ENCODE assay signal across 19 cellular contexts in the genomic region with DNA sequence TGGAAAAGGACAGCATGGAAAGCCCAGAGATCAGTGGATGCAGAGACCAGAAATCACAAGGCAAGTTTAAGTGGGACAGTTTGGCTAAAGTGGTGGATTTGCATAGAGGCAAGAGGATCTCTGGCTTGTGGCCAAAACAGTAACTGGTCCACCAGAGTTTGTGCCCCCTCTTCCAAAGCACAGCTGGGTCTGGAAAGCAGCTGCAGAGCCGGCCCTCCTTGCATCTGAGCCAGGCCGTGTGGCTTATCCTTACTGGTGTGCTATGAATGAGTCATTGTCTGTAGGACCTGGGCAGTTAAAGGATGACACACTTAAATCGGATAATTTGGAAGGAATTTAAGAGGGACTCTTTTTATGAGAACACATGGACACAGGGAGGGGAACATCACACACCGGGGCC.
DNase-seq lines count a peak whose midpoint lies in the region; ATAC-seq and TF ChIP-seq lines count a peak whose summit lies in the region.
"Had no signal": no experiment of that assay in that cellular context is flagged by ENCODE, and none has a peak within 500 bp of the region (broad histone marks: within the 10 kb centered on the region; RNA-seq: fewer than 3 reads in every experiment).

No MANE protein-coding gene starts in this region.

- peaks cover 22% of the 10 kb centered on the region for H3K27me3 ChIP-seq in BE2C
- H3K27me3 ChIP-seq in SJCRH30 = no peaks in the 10 kb centered on the region; the same call in 1 of the 2 replicates
- H3K27me3 ChIP-seq in MM.1S (replicated peaks; ENCODE audit: insufficient read depth, low read length) = no peaks in the 10 kb centered on the region
- H3K27me3 ChIP-seq: esophagus muscularis mucosa, tibial artery had no signal

- no peaks in the 10 kb centered on the region for H3F3A ChIP-seq in MM.1S (ENCODE audit: insufficient read depth, low read length)

- H3K4me1 ChIP-seq in BE2C (no peaks in the 10 kb centered on the region), SJCRH30 (peaks cover 10% of the 10 kb centered on the region; the same call in 1 of the 2 replicates), MM.1S (ENCODE audit: low read length) (peaks cover 15% of the 10 kb centered on the region)
- H3K4me1 ChIP-seq: tibial artery had no signal

- H3K79me2 ChIP-seq in MM.1S (ENCODE audit: low read length) = no peaks in the 10 kb centered on the region

- no peak overlapping the region for H3K9ac ChIP-seq in MM.1S (ENCODE audit: low read length)

- H3K27ac ChIP-seq in SJCRH30 = no peak overlapping the region
- H3K27ac ChIP-seq in MM.1S (ENCODE audit: low read length) = no peak overlapping the region
- H3K27ac ChIP-seq: esophagus muscularis mucosa, tibial artery had no signal

- H4K20me1 ChIP-seq in MM.1S (ENCODE audit: insufficient read depth, low read length) = no peaks in the 10 kb centered on the region

- H3K9me2 ChIP-seq in MM.1S (replicated peaks; ENCODE audit: insufficient read depth, low read length) = no peaks in the 10 kb centered on the region

- H3K4me3 ChIP-seq in BE2C (ENCODE audit: low read depth, low read length) (no peak overlapping the region), SJCRH30 (no peak overlapping the region), fibroblast of mammary gland (ENCODE audit: control insufficient read depth, low read depth, low read length) (no peak overlapping the region), MM.1S (ENCODE audit: low read length) (no peak overlapping the region)
- H3K4me3 ChIP-seq: esophagus muscularis mucosa, tibial artery had no signal

- peak; percentile 11 for DNase-seq in BE2C
- DNase-seq in EL = peak; percentile 6
- DNase-seq in SJCRH30 = peak; percentile 82 to 89
- peak; percentile 16 for DNase-seq in fibroblast of mammary gland (ENCODE audit: low read depth)
- no peak for DNase-seq in AG08396 (ENCODE audit: low spot score)
- no peak for DNase-seq in MM.1S
- DNase-seq: activated CD4-positive, alpha-beta T cell treated with anti-CD3 and anti-CD28 coated beads, Interleukin-2, amount 10 ng/mL, durations not matched to agents 7 days and 5 days; DMS79; effector CD8-positive, alpha-beta T cell; left cardiac atrium; naive thymus-derived CD8-positive, alpha-beta T cell; NCI-H774; stimulated activated CD4-positive, alpha-beta T cell treated with anti-CD3 and anti-CD28 coated beads, Interleukin-12 subunit alpha, Interleukin-12 subunit beta, amount 100 ng/mL, for 4 hours; stimulated activated naive CD8-positive, alpha-beta T cell treated with anti-CD3 and anti-CD28 coated beads, Interleukin-15, amount 100 ng/mL, for 72 hours; T-helper 17 cell; tibial artery had no signal

- no peak for ATAC-seq in HG02571 (IDR thresholded peaks at IDR 0.05; ENCODE audit: unreplicated experiment)
- ATAC-seq: activated naive CD4-positive, alpha-beta T cell treated with anti-CD3 and anti-CD28 coated beads, Interleukin-2, amount 50 U/mL, for 72 hours; naive thymus-derived CD8-positive, alpha-beta T cell; stimulated activated naive CD8-positive, alpha-beta T cell treated with anti-CD3 and anti-CD28 coated beads, Interleukin-15, amount 100 ng/mL, for 72 hours; T-helper 17 cell had no signal

- H3K36me3 ChIP-seq in BE2C (no peaks in the 10 kb centered on the region), SJCRH30 (no peaks in the 10 kb centered on the region), MM.1S (replicated peaks; ENCODE audit: insufficient read depth, low read length) (no peaks in the 10 kb centered on the region)
- H3K36me3 ChIP-seq: esophagus muscularis mucosa, tibial artery had no signal

- H3K9me3 ChIP-seq in BE2C (no peaks in the 10 kb centered on the region), SJCRH30 (replicated peaks) (no peaks in the 10 kb centered on the region; the same call in 1 of the 2 replicates), MM.1S (replicated peaks; ENCODE audit: insufficient read depth, low read length) (no peaks in the 10 kb centered on the region)
- H3K9me3 ChIP-seq: esophagus muscularis mucosa, tibial artery had no signal

- TF ChIP-seq CTCF in BE2C (IDR thresholded peaks at IDR 0.05; ENCODE audit: low read depth, low read length) (no peak), fibroblast of mammary gland (conservative IDR thresholded peaks at IDR 0.05; ENCODE audit: control insufficient read depth, insufficient read depth, low read depth, low read length) (no peak), MM.1S (IDR thresholded peaks at IDR 0.05; ENCODE audit: low read length) (no peak)

- no peak overlapping the region for H3K4me2 ChIP-seq in MM.1S (ENCODE audit: low read depth, low read length)

- no peak overlapping the region for H2AFZ ChIP-seq in MM.1S (ENCODE audit: low read length)

Comparison
In these comparisons a context has a peak if more than half of its experiments do, and no peak if none do; other contexts are left out.
1. DNase-seq: peak in BE2C (single experiment), EL (single experiment), SJCRH30 (2 of 2) and fibroblast of mammary gland (single experiment); none in AG08396 (single experiment) and MM.1S (single experiment).